9 cellular contexts compared by ENCODE assay signal in genomic region chr11:126115253-126115540, GRCh38. TPM values are rescaled to one million over a fixed set of nuclear protein-coding genes. Genes with fewer than 3 reads are reported as not detected.
DNase-seq lines count a peak whose midpoint lies in the region; ATAC-seq and TF ChIP-seq lines count a peak whose summit lies in the region.
"Had no signal": no experiment of that assay in that cellular context is flagged by ENCODE, and none has a peak within 500 bp of the region (broad histone marks: within the 10 kb centered on the region; RNA-seq: fewer than 3 reads in every experiment).

No MANE protein-coding gene starts in this region.

- H3K4me3 ChIP-seq in esophagus muscularis mucosa: no peak overlapping the region
- no peak overlapping the region for H3K4me3 ChIP-seq in trophoblast cell (ENCODE audit: low read depth, low read length)

- H3K9me3 ChIP-seq in esophagus muscularis mucosa: no peaks in the 10 kb centered on the region
- H3K9me3 ChIP-seq in trophoblast cell (ENCODE audit: insufficient read depth, low read depth, low read length): peaks cover 4% of the 10 kb centered on the region

- TF ChIP-seq EP300 in esophagus muscularis mucosa (IDR thresholded peaks at IDR 0.05): no peak

- H2AK5ac ChIP-seq in trophoblast cell (ENCODE audit: low read length): no peak overlapping the region

- no peak overlapping the region for H3K4me2 ChIP-seq in trophoblast cell (ENCODE audit: low read length)

- H2AFZ ChIP-seq in trophoblast cell (ENCODE audit: insufficient read depth, low read length, poor library complexity): no peak overlapping the region

- 15% methylated on average over 2 of the region's 2 CpGs for WGBS in esophagus muscularis mucosa
- no CpG with 5 or more reads among the region's 2 CpGs for WGBS in trophoblast cell (ENCODE audit: extremely low coverage, insufficient coverage, insufficient read length)

- H3K27me3 ChIP-seq in esophagus muscularis mucosa (no peaks in the 10 kb centered on the region), trophoblast cell (ENCODE audit: insufficient read depth, low read length) (no peaks in the 10 kb centered on the region)

- H3K18ac ChIP-seq in trophoblast cell (ENCODE audit: low read length): peak overlapping the region; percentile 8

- H4K12ac ChIP-seq in trophoblast cell (ENCODE audit: low read depth, low read length): no peak overlapping the region

- H3K36me3 ChIP-seq in esophagus muscularis mucosa: no peaks in the 10 kb centered on the region
- no peaks in the 10 kb centered on the region for H3K36me3 ChIP-seq in trophoblast cell (ENCODE audit: control insufficient read depth in 1 of 2, insufficient read depth in 2 of 2, low read length in 2 of 2)

- H4K8ac ChIP-seq in trophoblast cell (ENCODE audit: low read depth, low read length): no peak overlapping the region

- no peak for TF ChIP-seq POLR2A in esophagus muscularis mucosa (IDR thresholded peaks at IDR 0.05; ENCODE audit: low read depth)

- H3K9ac ChIP-seq in trophoblast cell (ENCODE audit: low read length): no peak overlapping the region

- H3K14ac ChIP-seq in trophoblast cell (ENCODE audit: low read length): peak overlapping the region; percentile 12

- no peak for ATAC-seq in HG02970 (IDR thresholded peaks at IDR 0.05; ENCODE audit: low FRiP score, unreplicated experiment)
- no peak for ATAC-seq in HG02763 (IDR thresholded peaks at IDR 0.05; ENCODE audit: unreplicated experiment)
- ATAC-seq: activated CD4-positive, alpha-beta T cell treated with anti-CD3 and anti-CD28 coated beads for 36 hours had no signal

- no peak overlapping the region for H3K4ac ChIP-seq in trophoblast cell (ENCODE audit: low read depth, low read length)

- H3K79me1 ChIP-seq in trophoblast cell (ENCODE audit: low read length): peaks cover 19% of the 10 kb centered on the region

- no peaks in the 10 kb centered on the region for H3K79me2 ChIP-seq in trophoblast cell (ENCODE audit: control insufficient read depth, insufficient read depth, low read length, poor library complexity)

- peak overlapping the region; percentile 82 to 88 (median 86) for H3K27ac ChIP-seq in esophagus muscularis mucosa (replicated peaks in 1 of 4)
- no peak overlapping the region for H3K27ac ChIP-seq in trophoblast cell (ENCODE audit: low read depth, low read length)

- H2BK120ac ChIP-seq in trophoblast cell (ENCODE audit: insufficient read depth, low read length, poor library complexity): peak overlapping the region; percentile 50

- peak overlapping the region; percentile 30 for H4K91ac ChIP-seq in trophoblast cell (ENCODE audit: low read depth, low read length)

- intact Hi-C loops in esophagus muscularis mucosa (cut with DNase I): no loop called here

- H3K23ac ChIP-seq in trophoblast cell (ENCODE audit: low read length): no peak overlapping the region

- no peak for TF ChIP-seq CTCF in esophagus muscularis mucosa (IDR thresholded peaks at IDR 0.05)
- TF ChIP-seq CTCF in GM20000 (IDR thresholded peaks at IDR 0.05; ENCODE audit: extremely low read depth, missing control alignments): no peak

- peak overlapping the region; percentile 37 for H2BK12ac ChIP-seq in trophoblast cell (ENCODE audit: low read length)

- peak; percentile 83 for DNase-seq in DMS153 (lab: John Stamatoyannopoulos, UW)
- peak; percentile 91 for DNase-seq in NCI-H2196 (lab: John Stamatoyannopoulos, UW; ENCODE audit: unreplicated experiment)
- no peak for DNase-seq in esophagus muscularis mucosa (ENCODE audit: extremely low spot score)
- no peak for DNase-seq in trophoblast cell
- DNase-seq in GM20000 (ENCODE audit: low spot score): no peak
- no peak for DNase-seq in NCI-H146 (lab: John Stamatoyannopoulos, UW)
- DNase-seq: activated CD4-positive, alpha-beta T cell treated with anti-CD3 and anti-CD28 coated beads for 36 hours had no signal

- peaks cover 56 to 68% (median 65%) of the 10 kb centered on the region in 4 donors for H3K4me1 ChIP-seq in esophagus muscularis mucosa
- H3K4me1 ChIP-seq in trophoblast cell (ENCODE audit: control insufficient read depth in 1 of 2, insufficient read depth in 2 of 2, low read length in 2 of 2): peaks cover 37 to 53% of the 10 kb centered on the region in 2 experiments

- H2BK5ac ChIP-seq in trophoblast cell (ENCODE audit: low read depth, low read length, poor library complexity): no peak overlapping the region

RNA-seq across cellular contexts. Expression of gene CDON, which starts 52.5 kb away (rescaled TPM):
- total RNA-seq in esophagus muscularis mucosa: 10 to 100 TPM; 16.6 to 42.7 (median 28.1) TPM
- 41.5 and 45.5 TPM in 2 replicates for polyA plus RNA-seq in trophoblast cell (2013)

Comparison
In these comparisons a context has a peak if more than half of its experiments do, and no peak if none do; other contexts are left out.
1. DNase-seq: peak in DMS153 (single experiment) and NCI-H2196 (single experiment); none in esophagus muscularis mucosa (single experiment), trophoblast cell (0 of 2), GM20000 (single experiment) and NCI-H146 (single experiment).